1 cellular context compared by ENCODE assay signal in the genomic region with DNA sequence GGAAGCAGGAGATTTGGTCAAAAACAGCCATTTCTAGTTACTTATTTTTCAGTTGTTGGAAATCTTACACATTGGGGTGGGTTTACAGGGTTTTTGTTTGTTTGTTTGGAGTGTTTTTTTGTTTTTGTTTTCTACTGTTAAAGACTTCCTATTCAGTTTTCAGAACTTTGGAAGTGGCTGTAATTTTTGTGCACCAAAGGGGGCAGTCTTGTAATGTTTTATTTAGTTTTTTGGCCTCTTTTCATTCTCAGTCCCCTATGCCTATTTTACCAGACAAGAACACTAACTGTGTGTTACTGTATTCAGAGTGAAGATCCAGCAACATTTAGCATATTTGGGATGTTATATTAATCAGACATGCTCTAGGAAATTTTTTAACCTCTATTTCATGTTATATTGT.
TF ChIP-seq lines count a peak whose summit lies in the region.

No MANE protein-coding gene starts in this region.

TF ChIP-seq in WTC11, 78 proteins besides CTCF, POLR2A, EP300 and RAD21 (continued from another document):
- TF ChIP-seq, protein P1, sequence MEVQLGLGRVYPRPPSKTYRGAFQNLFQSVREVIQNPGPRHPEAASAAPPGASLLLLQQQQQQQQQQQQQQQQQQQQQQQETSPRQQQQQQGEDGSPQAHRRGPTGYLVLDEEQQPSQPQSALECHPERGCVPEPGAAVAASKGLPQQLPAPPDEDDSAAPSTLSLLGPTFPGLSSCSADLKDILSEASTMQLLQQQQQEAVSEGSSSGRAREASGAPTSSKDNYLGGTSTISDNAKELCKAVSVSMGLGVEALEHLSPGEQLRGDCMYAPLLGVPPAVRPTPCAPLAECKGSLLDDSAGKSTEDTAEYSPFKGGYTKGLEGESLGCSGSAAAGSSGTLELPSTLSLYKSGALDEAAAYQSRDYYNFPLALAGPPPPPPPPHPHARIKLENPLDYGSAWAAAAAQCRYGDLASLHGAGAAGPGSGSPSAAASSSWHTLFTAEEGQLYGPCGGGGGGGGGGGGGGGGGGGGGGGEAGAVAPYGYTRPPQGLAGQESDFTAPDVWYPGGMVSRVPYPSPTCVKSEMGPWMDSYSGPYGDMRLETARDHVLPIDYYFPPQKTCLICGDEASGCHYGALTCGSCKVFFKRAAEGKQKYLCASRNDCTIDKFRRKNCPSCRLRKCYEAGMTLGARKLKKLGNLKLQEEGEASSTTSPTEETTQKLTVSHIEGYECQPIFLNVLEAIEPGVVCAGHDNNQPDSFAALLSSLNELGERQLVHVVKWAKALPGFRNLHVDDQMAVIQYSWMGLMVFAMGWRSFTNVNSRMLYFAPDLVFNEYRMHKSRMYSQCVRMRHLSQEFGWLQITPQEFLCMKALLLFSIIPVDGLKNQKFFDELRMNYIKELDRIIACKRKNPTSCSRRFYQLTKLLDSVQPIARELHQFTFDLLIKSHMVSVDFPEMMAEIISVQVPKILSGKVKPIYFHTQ (CRISPR knock-in tag; IDR thresholded peaks at IDR 0.05), result no peak
- TF ChIP-seq HMGA2 (CRISPR knock-in tag; IDR thresholded peaks at IDR 0.05) (no peak), OVOL2 (CRISPR knock-in tag; IDR thresholded peaks at IDR 0.05; ENCODE audit: borderline replicate concordance) (no peak), RELA (CRISPR knock-in tag; IDR thresholded peaks at IDR 0.05; ENCODE audit: borderline replicate concordance) (no peak), FOXK1 (CRISPR knock-in tag; IDR thresholded peaks at IDR 0.05) (no peak), ZNF423 (CRISPR knock-in tag; IDR thresholded peaks at IDR 0.05) (no peak), ELF4 (CRISPR knock-in tag; IDR thresholded peaks at IDR 0.05; ENCODE audit: low read depth) (no peak)
- TF ChIP-seq, protein P2, sequence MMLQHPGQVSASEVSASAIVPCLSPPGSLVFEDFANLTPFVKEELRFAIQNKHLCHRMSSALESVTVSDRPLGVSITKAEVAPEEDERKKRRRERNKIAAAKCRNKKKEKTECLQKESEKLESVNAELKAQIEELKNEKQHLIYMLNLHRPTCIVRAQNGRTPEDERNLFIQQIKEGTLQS (CRISPR knock-in tag; conservative IDR thresholded peaks at IDR 0.05), result no peak
- TF ChIP-seq, protein P3, sequence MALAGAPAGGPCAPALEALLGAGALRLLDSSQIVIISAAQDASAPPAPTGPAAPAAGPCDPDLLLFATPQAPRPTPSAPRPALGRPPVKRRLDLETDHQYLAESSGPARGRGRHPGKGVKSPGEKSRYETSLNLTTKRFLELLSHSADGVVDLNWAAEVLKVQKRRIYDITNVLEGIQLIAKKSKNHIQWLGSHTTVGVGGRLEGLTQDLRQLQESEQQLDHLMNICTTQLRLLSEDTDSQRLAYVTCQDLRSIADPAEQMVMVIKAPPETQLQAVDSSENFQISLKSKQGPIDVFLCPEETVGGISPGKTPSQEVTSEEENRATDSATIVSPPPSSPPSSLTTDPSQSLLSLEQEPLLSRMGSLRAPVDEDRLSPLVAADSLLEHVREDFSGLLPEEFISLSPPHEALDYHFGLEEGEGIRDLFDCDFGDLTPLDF (CRISPR knock-in tag; IDR thresholded peaks at IDR 0.05), result no peak
